In the genomic region with DNA sequence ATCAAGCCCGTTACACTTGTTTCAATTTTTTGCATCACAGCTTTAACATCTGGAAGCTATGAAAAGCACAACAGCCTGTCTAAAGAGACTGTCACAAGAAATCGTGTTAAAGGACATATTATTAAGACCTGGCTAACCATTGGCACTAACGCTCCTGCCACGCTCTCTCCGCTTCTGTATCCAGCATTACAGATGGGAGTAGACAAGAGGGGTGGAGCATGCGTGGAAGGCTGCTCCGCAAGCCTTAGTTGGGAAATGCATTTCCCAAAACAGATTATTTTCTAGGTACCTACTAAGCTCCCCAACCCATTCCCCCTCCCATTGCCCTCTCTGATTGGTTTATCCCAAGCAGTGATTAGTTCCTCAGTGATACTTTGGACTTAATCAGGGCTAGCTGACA, we compare ENCODE assay signal across 19 cellular contexts.
"Had no signal": no experiment of that assay in that cellular context is flagged by ENCODE, and none has a peak within 500 bp of the region (broad histone marks: within the 10 kb centered on the region; RNA-seq: fewer than 3 reads in every experiment).

No MANE protein-coding gene starts in this region.

- H3K27me3 ChIP-seq: SJCRH30 had no signal

- H3K4me3 ChIP-seq: SJCRH30 had no signal

- H3K4me1 ChIP-seq: SJCRH30 had no signal

- H3K27ac ChIP-seq: RWPE1, SJCRH30 had no signal

- ATAC-seq: Panc1, PC-3 had no signal

- H3K36me3 ChIP-seq: SJCRH30 had no signal

- DNase-seq: KBM-7, MV-4-11, NCI-H1048, NCI-H1105, NCI-H1417, NCI-H1436 treated with DMSO at 0.1 percent for 48 hours, NCI-H1694, NCI-H187 treated with DMSO at 0.1 percent for 48 hours, NCI-H2029 treated with DMSO at 0.1 percent for 48 hours, NCI-H2171 treated with DMSO at 0.1 percent for 48 hours, NCI-H345, NCI-H446 treated with DMSO at 0.1 percent for 48 hours, NCI-H510A treated with DMSO at 0.1 percent for 48 hours, NCI-H526, PC-3, SHP77 treated with DMSO at 0.1 percent for 48 hours, SJCRH30 had no signal

- H3K9me3 ChIP-seq: SJCRH30 had no signal
